In the genomic region with DNA sequence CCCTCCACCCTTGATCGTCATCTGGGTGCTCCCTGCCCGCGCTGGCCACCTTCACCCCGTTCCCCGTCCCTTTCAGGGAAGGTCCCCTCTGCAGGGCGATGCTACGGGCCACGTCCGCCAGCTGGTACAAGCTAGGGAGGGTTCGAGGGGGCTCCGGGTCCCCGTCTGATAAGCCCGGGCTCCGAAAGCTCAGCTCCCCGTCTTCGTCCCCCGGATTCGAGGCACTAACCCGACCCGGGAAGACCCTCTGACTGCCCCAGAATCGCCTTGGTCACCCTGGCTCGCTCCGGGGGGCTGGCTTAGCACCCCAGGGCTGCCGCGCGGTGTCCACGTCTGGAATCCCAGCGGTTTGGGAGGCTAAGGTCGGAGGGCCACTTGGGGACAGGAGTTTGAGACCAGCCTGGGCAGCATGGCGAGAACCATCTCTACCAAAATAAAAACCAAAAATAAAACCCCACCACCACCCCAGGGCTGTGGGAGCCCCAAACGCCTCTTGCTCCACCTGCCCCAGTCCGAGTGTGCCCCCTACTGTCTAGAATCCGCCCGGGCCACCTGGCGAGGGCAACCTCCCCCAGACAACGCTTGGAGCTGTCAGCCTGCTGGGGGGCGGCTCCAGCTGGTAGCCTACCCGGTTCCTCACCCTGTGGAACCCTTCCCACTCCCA, we compare ENCODE assay signal across 1 cellular context.
TF ChIP-seq lines count a peak whose summit lies in the region.

No MANE protein-coding gene starts in this region.

TF ChIP-seq in IMR-90, 13 proteins besides CTCF, POLR2A, EP300 and RAD21:
- TF ChIP-seq BHLHE40 (IDR thresholded peaks at IDR 0.05; ENCODE audit: low read depth, low read length) (no peak), RCOR1 (IDR thresholded peaks at IDR 0.05; ENCODE audit: insufficient replicate concordance, low read length) (no peak), SMC3 (IDR thresholded peaks at IDR 0.05; ENCODE audit: low read depth, low read length) (peak; percentile 33)
